ENCODE assay signal across 27 cellular contexts in genomic region chr14:105131241-105131640, GRCh38.
"Had no signal": no experiment of that assay in that cellular context is flagged by ENCODE, and none has a peak within 500 bp of the region (broad histone marks: within the 10 kb centered on the region; RNA-seq: fewer than 3 reads in every experiment).

No MANE protein-coding gene starts in this region.

- DNase-seq: kidney glomerular epithelial cell; left cardiac atrium; left lung; lower lobe of right lung; mammary epithelial cell; mesenchymal stem cell; naive B cell; natural killer cell; nephron progenitor cell; occipital lobe; stimulated activated CD4-positive, alpha-beta T cell treated with anti-CD3 and anti-CD28 coated beads, Interleukin-1b, Interleukin-23, amount 100 ng/mL, for 48 hours; stimulated activated CD4-positive, alpha-beta T cell treated with anti-CD3 and anti-CD28 coated beads, Interleukin-2, amount 100 ng/mL, for 48 hours; stimulated activated CD4-positive, alpha-beta T cell treated with anti-CD3 and anti-CD28 coated beads, Interleukin-4, amount 100 ng/mL, for 4 hours; stimulated activated CD8-positive, alpha-beta memory T cell treated with anti-CD3 and anti-CD28 coated beads, Interleukin-4, amount 100 ng/mL, for 48 hours; stimulated activated naive CD4-positive, alpha-beta T cell treated with Interleukin-2 at 50 U/mL for 16 hours; stimulated activated naive CD8-positive, alpha-beta T cell treated with anti-CD3 and anti-CD28 coated beads, Interleukin-15, amount 100 ng/mL, for 72 hours; substantia nigra; uterus had no signal

- H3K27ac ChIP-seq: left lung, lower lobe of right lung, neural progenitor cell, neutrophil, parathyroid adenoma, right atrium auricular region, right lobe of liver, tibial nerve, uterus had no signal

- H3K4me1 ChIP-seq: left lung, lower lobe of right lung, neural progenitor cell, parathyroid adenoma, right atrium auricular region, right lobe of liver, tibial nerve, uterus had no signal

- FAIRE-seq: keratinocyte had no signal

- H3K9me3 ChIP-seq: right lobe of liver had no signal

- H3K4me3 ChIP-seq: left lung, lower lobe of right lung, neural progenitor cell, right atrium auricular region, right lobe of liver, smooth muscle cell, tibial nerve, uterus had no signal

- H3K36me3 ChIP-seq: left lung, lower lobe of right lung, neural progenitor cell, neutrophil, right atrium auricular region, right lobe of liver, tibial nerve, uterus had no signal

- ATAC-seq: left cardiac atrium; left lung; lower lobe of right lung; natural killer cell; right lobe of liver; stimulated activated memory B cell treated with anti-CD40 and anti-IgM and Interleukin-4, amounts not matched to agents 10 μg/mL and 1 μg/mL and 100 μg/mL, for 72 hours; stimulated activated naive CD8-positive, alpha-beta T cell treated with anti-CD3 and anti-CD28 coated beads, Interleukin-15, amount 100 ng/mL, for 72 hours had no signal
